10 cellular contexts compared by ENCODE assay signal in genomic region chr5:124907098-124907644, GRCh38.
A peak's percentile ranks its signal among the peaks of the same experiment; 100 is the strongest.
DNase-seq lines count a peak whose midpoint lies in the region; ATAC-seq and TF ChIP-seq lines count a peak whose summit lies in the region.
"Had no signal": no experiment of that assay in that cellular context is flagged by ENCODE, and none has a peak within 500 bp of the region (broad histone marks: within the 10 kb centered on the region; RNA-seq: fewer than 3 reads in every experiment).

No MANE protein-coding gene starts in this region.

- H3K4me1 ChIP-seq in HCT116 (ENCODE audit: control insufficient read depth in 1 of 2, insufficient read depth in 2 of 2, low read length in 2 of 2) (peaks cover 5 to 13% of the 10 kb centered on the region in 2 experiments; a peak in 3 of 4 replicates), mammary epithelial cell (ENCODE audit: insufficient read depth, low read length) (peaks cover 10% of the 10 kb centered on the region), right lobe of liver (peaks cover 0 to 43% (median 21%) of the 10 kb centered on the region in 4 donors), skeletal muscle tissue (ENCODE audit: control insufficient read depth in 3 of 3, insufficient read depth in 3 of 3, low read length in 3 of 3) (peaks cover 32 to 46% (median 41%) of the 10 kb centered on the region in 3 donors)

- no peaks in the 10 kb centered on the region for H3K27me3 ChIP-seq in HCT116 (ENCODE audit: insufficient read depth, low read length)
- H3K27me3 ChIP-seq in mammary epithelial cell (ENCODE audit: insufficient read depth, low read length), result no peaks in the 10 kb centered on the region
- no peaks in the 10 kb centered on the region for H3K27me3 ChIP-seq in right lobe of liver
- no peaks in the 10 kb centered on the region for H3K27me3 ChIP-seq in skeletal muscle tissue (ENCODE audit: control insufficient read depth in 3 of 3, insufficient read depth in 3 of 3, low read length in 3 of 3)

- WGBS in mammary epithelial cell (ENCODE audit: low coverage, missing lambda C conversion rate), result 88% methylated on average over 11 of the region's 12 CpGs
- WGBS in right lobe of liver (ENCODE audit: insufficient coverage, low coverage, low lambda C conversion rate, missing lambda C conversion rate), result 69% methylated on average over 9 of the region's 12 CpGs

- H4K20me1 ChIP-seq in HCT116 (ENCODE audit: insufficient read depth) (no peaks in the 10 kb centered on the region), mammary epithelial cell (ENCODE audit: insufficient read depth, low read length) (no peaks in the 10 kb centered on the region)

- in situ Hi-C loops in mammary epithelial cell (cut with MboI; ENCODE audit: low sequenced_read_pairs in 2 of 2), result no loop called here

- ATAC-seq in HCT116 (no peak), right lobe of liver (no peak)
- ATAC-seq: activated CD4-positive, alpha-beta T cell treated with anti-CD3 and anti-CD28 coated beads for 36 hours had no signal

- intact Hi-C loops in HCT116 (cut with micrococcal nuclease), result no loop called here
- intact Hi-C loops in mammary epithelial cell (cut with micrococcal nuclease), result no loop called here
- intact Hi-C loops in right lobe of liver (cut with DNase I), result no loop called here

- TF ChIP-seq POLR2A in HCT116 (IDR thresholded peaks at IDR 0.05; ENCODE audit: borderline replicate concordance, extremely low read depth, insufficient read depth, insufficient read length) (no peak), right lobe of liver (IDR thresholded peaks at IDR 0.05) (no peak)

- H3K4me3 ChIP-seq in HCT116 (replicated peaks in 1 of 2; ENCODE audit: low read depth in 1 of 2, low read length in 2 of 2), result no peak overlapping the region
- no peak overlapping the region for H3K4me3 ChIP-seq in mammary epithelial cell (replicated peaks in 1 of 3; ENCODE audit: insufficient read depth in 1 of 3, low read depth in 2 of 3, low read length in 3 of 3)
- H3K4me3 ChIP-seq in right lobe of liver, result no peak overlapping the region
- peak overlapping the region in 1 of 3 donors; percentile 49 for H3K4me3 ChIP-seq in skeletal muscle tissue (ENCODE audit: low read length in 3 of 3)

- no peak for TF ChIP-seq RAD21 in HCT116 (IDR thresholded peaks at IDR 0.05; ENCODE audit: low read depth)

- no TSS peak for BruUV-seq in HCT116 (replicated peaks; lab: Mats Ljungman, UMichigan)
- no TSS peak for BruUV-seq in mammary epithelial cell (replicated peaks; lab: Mats Ljungman, UMichigan)

- CTCF ChIA-PET in HCT116 (lab: Charles Lee), result no interaction called here
- CTCF ChIA-PET in mammary epithelial cell (lab: Charles Lee; ENCODE audit: low non-redundant PET), result no interaction called here

- dilution Hi-C loops in mammary epithelial cell (cut with HindIII; ENCODE audit: low sequenced_read_pairs), result no loop called here

- POLR2A ChIA-PET in HCT116 (lab: Charles Lee), result no interaction called here

- H3K9ac ChIP-seq in HCT116 (ENCODE audit: low read length) (no peak overlapping the region), mammary epithelial cell (ENCODE audit: insufficient read depth, low read length) (no peak overlapping the region), skeletal muscle tissue (ENCODE audit: low read depth in 1 of 3, low read length in 3 of 3) (peak overlapping the region in 2 of 3 donors; percentile 25 to 39)

- DNase-seq in HCT116 (ENCODE audit: low read depth, low spot score) (no peak), mammary epithelial cell (peak; percentile 44), right lobe of liver (peak in 1 of 3 donors; percentile 37), HT-29 (ENCODE audit: low spot score) (no peak), hypothalamus (lab: John Stamatoyannopoulos, UW) (no peak), SHP77 (lab: John Stamatoyannopoulos, UW) (no peak), GOT3 (lab: John Stamatoyannopoulos, UW) (no peak)
- DNase-seq: activated CD4-positive, alpha-beta T cell treated with anti-CD3 and anti-CD28 coated beads for 36 hours; NCI-H1436 had no signal

- H3K9me2 ChIP-seq in HCT116 (ENCODE audit: insufficient read depth), result no peaks in the 10 kb centered on the region

- H3K79me2 ChIP-seq in HCT116 (ENCODE audit: insufficient read depth, low read length) (no peaks in the 10 kb centered on the region), mammary epithelial cell (ENCODE audit: insufficient read depth, low read length) (no peaks in the 10 kb centered on the region)

- H2AFZ ChIP-seq in HCT116 (ENCODE audit: low read depth, low read length, poor library complexity, severe bottlenecking) (peak overlapping the region; percentile 23), mammary epithelial cell (ENCODE audit: low read depth, low read length) (no peak overlapping the region)

- H3K36me3 ChIP-seq in HCT116 (ENCODE audit: control insufficient read depth in 1 of 2, insufficient read depth in 2 of 2, low read length in 2 of 2) (no peaks in the 10 kb centered on the region), mammary epithelial cell (ENCODE audit: insufficient read depth, low read length) (no peaks in the 10 kb centered on the region), right lobe of liver (no peaks in the 10 kb centered on the region), skeletal muscle tissue (ENCODE audit: control insufficient read depth in 3 of 3, insufficient read depth in 3 of 3, low read length in 3 of 3) (no peaks in the 10 kb centered on the region)

- RAD21 ChIA-PET in HCT116 (lab: Charles Lee; ENCODE audit: low non-redundant PET in 1 of 2, low total read pairs in 2 of 2, uncharacterized antibody in 2 of 2, unreplicated experiment in 2 of 2), result no interaction called here

- no peak for TF ChIP-seq CTCF in HCT116 (IDR thresholded peaks at IDR 0.05 in 2 of 3, conservative IDR thresholded peaks at IDR 0.05 in 1 of 3; ENCODE audit: borderline replicate concordance in 1 of 3, insufficient read depth in 1 of 3, low read depth in 2 of 3, low read length in 2 of 3)
- TF ChIP-seq CTCF in mammary epithelial cell (conservative IDR thresholded peaks at IDR 0.05 in 1 of 2, IDR thresholded peaks at IDR 0.05 in 1 of 2; ENCODE audit: extremely low read depth in 1 of 2, insufficient read depth in 1 of 2, low read depth in 1 of 2, low read length in 2 of 2), result no peak
- TF ChIP-seq CTCF in right lobe of liver (IDR thresholded peaks at IDR 0.05), result no peak

- peak overlapping the region; percentile 51 for H3K4me2 ChIP-seq in HCT116 (ENCODE audit: low read length)
- peak overlapping the region; percentile 51 for H3K4me2 ChIP-seq in mammary epithelial cell (ENCODE audit: insufficient read depth, low read depth, low read length)

- H3K27ac ChIP-seq in HCT116 (ENCODE audit: low read depth, low read length) (no peak overlapping the region), mammary epithelial cell (ENCODE audit: insufficient read depth, low read depth, low read length) (no peak overlapping the region), right lobe of liver (peak overlapping the region; percentile 64 to 81 (median 77)), skeletal muscle tissue (ENCODE audit: low read depth, low read length) (peak overlapping the region; percentile 89)

- H3K9me3 ChIP-seq in HCT116 (ENCODE audit: control insufficient read depth in 1 of 2, insufficient read depth in 1 of 2, low read depth in 1 of 2, low read length in 2 of 2) (no peaks in the 10 kb centered on the region), mammary epithelial cell (replicated peaks; ENCODE audit: insufficient read depth, low read length) (no peaks in the 10 kb centered on the region), right lobe of liver (no peaks in the 10 kb centered on the region), skeletal muscle tissue (ENCODE audit: control insufficient read depth in 3 of 3, low read length in 3 of 3) (no peaks in the 10 kb centered on the region)

TF ChIP-seq in HCT116, 20 proteins besides CTCF, POLR2A, EP300 and RAD21:
- TF ChIP-seq JUND (IDR thresholded peaks at IDR 0.05) (no peak), SIN3A (IDR thresholded peaks at IDR 0.05; ENCODE audit: low read depth) (no peak), EZH2phosphoT487 (IDR thresholded peaks at IDR 0.05; ENCODE audit: borderline replicate concordance) (no peak), EGR1 (IDR thresholded peaks at IDR 0.05; ENCODE audit: low read depth) (no peak), ZNF274 (IDR thresholded peaks at IDR 0.05; ENCODE audit: low read depth, low read length) (no peak), YY1 (IDR thresholded peaks at IDR 0.05; ENCODE audit: extremely low read depth, insufficient replicate concordance, low read depth, low read length) (no peak), ZBTB33 (IDR thresholded peaks at IDR 0.05; ENCODE audit: extremely low read depth, insufficient replicate concordance, low read length) (no peak)

Comparison
In these comparisons a context has a peak if more than half of its experiments do, and no peak if none do; other contexts are left out.
1. H3K27ac ChIP-seq: peak in right lobe of liver (3 of 3) and skeletal muscle tissue (single experiment); none in HCT116 (single experiment) and mammary epithelial cell (single experiment).
2. H3K9ac ChIP-seq: peak in skeletal muscle tissue (2 of 3); none in HCT116 (single experiment) and mammary epithelial cell (single experiment).